Comparison of ENCODE assay signal across 26 cellular contexts in genomic region chr11:90254065-90254464, GRCh38. TPM values are rescaled to one million over a fixed set of nuclear protein-coding genes. Genes with fewer than 3 reads are reported as not detected.
DNase-seq lines count a peak whose midpoint lies in the region; ATAC-seq, FAIRE-seq and TF ChIP-seq lines count a peak whose summit lies in the region.
"Had no signal": no experiment of that assay in that cellular context is flagged by ENCODE, and none has a peak within 500 bp of the region (broad histone marks: within the 10 kb centered on the region; RNA-seq: fewer than 3 reads in every experiment).

No MANE protein-coding gene starts in this region.

- POLR2A ChIA-PET in HepG2 (lab: Yijun Ruan, JAX), result no interaction called here
- POLR2A ChIA-PET in K562 (lab: Yijun Ruan, JAX), result no interaction called here

- H3K4me1 ChIP-seq in HepG2 (ENCODE audit: insufficient read depth, low read length) (no peaks in the 10 kb centered on the region), right lobe of liver (no peaks in the 10 kb centered on the region), K562 (replicated peaks in 1 of 2; ENCODE audit: control insufficient read depth in 2 of 2, insufficient read depth in 2 of 2, low read length in 2 of 2) (no peaks in the 10 kb centered on the region)
- H3K4me1 ChIP-seq: BE2C had no signal

- TF ChIP-seq CTCF in HepG2 (CRISPR knock-in tag; IDR thresholded peaks at IDR 0.05), result no peak
- no peak for TF ChIP-seq CTCF in right lobe of liver (IDR thresholded peaks at IDR 0.05)
- TF ChIP-seq CTCF in K562 (IDR thresholded peaks at IDR 0.05 in 2 of 3, conservative IDR thresholded peaks at IDR 0.05 in 1 of 3; ENCODE audit: insufficient read depth in 2 of 3, low read depth in 1 of 3, low read length in 3 of 3), result no peak

- no peak overlapping the region for H3K9ac ChIP-seq in HepG2 (ENCODE audit: insufficient read depth, low read depth, low read length)
- H3K9ac ChIP-seq in K562 (ENCODE audit: insufficient read depth in 1 of 2, low read depth in 2 of 2, low read length in 2 of 2), result no peak overlapping the region
- H3K9ac ChIP-seq: BLaER1 had no signal

- peak overlapping the region; percentile 79 for H3K27ac Mint-ChIP-seq in T-helper 17 cell
- H3K27ac Mint-ChIP-seq: CD14-positive monocyte; CD4-positive, alpha-beta memory T cell; CD4-positive, CD25-positive, alpha-beta regulatory T cell; CD8-positive, alpha-beta memory T cell had no signal

- H3K4me1 Mint-ChIP-seq in T-helper 17 cell, result peaks cover 35% of the 10 kb centered on the region

- no peak for TF ChIP-seq EP300 in HepG2 (IDR thresholded peaks at IDR 0.05; ENCODE audit: low read depth in 2 of 2, low read length in 2 of 2)
- no peak for TF ChIP-seq EP300 in HepG2 (CRISPR knock-in tag; IDR thresholded peaks at IDR 0.05; ENCODE audit: borderline replicate concordance)
- no peak for TF ChIP-seq EP300 in K562 (IDR thresholded peaks at IDR 0.05; ENCODE audit: low read length)

- H3K36me3 ChIP-seq in HepG2 (replicated peaks in 1 of 2; ENCODE audit: control insufficient read depth in 1 of 2, insufficient read depth in 2 of 2, low read length in 2 of 2), result no peaks in the 10 kb centered on the region
- no peaks in the 10 kb centered on the region for H3K36me3 ChIP-seq in right lobe of liver
- H3K36me3 ChIP-seq in K562 (ENCODE audit: control insufficient read depth, insufficient read depth, low read length), result no peaks in the 10 kb centered on the region
- H3K36me3 ChIP-seq: BE2C, BLaER1 had no signal

- H3K79me2 ChIP-seq in HepG2 (ENCODE audit: insufficient read depth, low read length) (no peaks in the 10 kb centered on the region), K562 (ENCODE audit: control insufficient read depth, insufficient read depth, low read length) (no peaks in the 10 kb centered on the region)

- H4K20me1 ChIP-seq in HepG2 (ENCODE audit: insufficient read depth, low read length) (no peaks in the 10 kb centered on the region), K562 (replicated peaks; ENCODE audit: control insufficient read depth, insufficient read depth, low read length) (no peaks in the 10 kb centered on the region)
- H4K20me1 ChIP-seq: BLaER1 had no signal

- no peaks in the 10 kb centered on the region for H3K9me3 ChIP-seq in HepG2 (ENCODE audit: low read length)
- no peaks in the 10 kb centered on the region for H3K9me3 ChIP-seq in right lobe of liver
- H3K9me3 ChIP-seq in T-helper 17 cell (ENCODE audit: control insufficient read depth, low read length, poor library complexity, severe bottlenecking), result no peaks in the 10 kb centered on the region
- H3K9me3 ChIP-seq in K562 (replicated peaks; ENCODE audit: control insufficient read depth, insufficient read depth, low read depth, low read length), result no peaks in the 10 kb centered on the region
- H3K9me3 ChIP-seq: BE2C, BLaER1 had no signal

- H3K27ac ChIP-seq in HepG2 (ENCODE audit: extremely low read length, insufficient read depth, low read length), result no peak overlapping the region
- H3K27ac ChIP-seq in right lobe of liver, result no peak overlapping the region
- H3K27ac ChIP-seq in K562 (ENCODE audit: extremely low read depth, low read depth, low read length), result no peak overlapping the region
- H3K27ac ChIP-seq: 22Rv1, BLaER1 had no signal

- BruUV-seq in HepG2 (replicated peaks; lab: Mats Ljungman, UMichigan), result no TSS peak
- no TSS peak for BruUV-seq in K562 (replicated peaks; lab: Mats Ljungman, UMichigan)

- in situ Hi-C loops in HepG2 (cut with HindIII; ENCODE audit: extremely low pct_ligation_motif_present, low pct_unique_long_range_greater_than_20kb), result no loop called here
- in situ Hi-C loops in K562 (cut with MboI), result no loop called here

- FAIRE-seq in HepG2 (lab: Jason Lieb, UNC) (no peak), K562 (lab: Jason Lieb, UNC) (no peak)
- FAIRE-seq: GM12878, GM12892, GM18507 had no signal

- H3K4me2 ChIP-seq in HepG2 (ENCODE audit: low read depth, low read length) (no peak overlapping the region), K562 (ENCODE audit: insufficient read depth, low read length) (no peak overlapping the region)
- H3K4me2 ChIP-seq: BLaER1 had no signal

- no peak for DNase-seq in HepG2 (ENCODE audit: low spot score)
- no peak for DNase-seq in right lobe of liver
- no peak for DNase-seq in T-helper 17 cell
- no peak for DNase-seq in K562 (ENCODE audit: extremely low read depth in 1 of 4, low spot score in 3 of 4)
- DNase-seq in NCI-H187 treated with DMSO at 0.1 percent for 48 hours (lab: John Stamatoyannopoulos, UW), result no peak
- DNase-seq in GOT3 (lab: John Stamatoyannopoulos, UW), result no peak
- DNase-seq: ACHN; BE2C; C1 segment of cervical spinal cord; CD4-positive, alpha-beta memory T cell; CD4-positive, CD25-positive, alpha-beta regulatory T cell; CD8-positive, alpha-beta memory T cell; COR-L47; DMS 273 treated with DMSO at 0.1 percent for 48 hours; DMS153; DMS53; DMS79; DND-41; EL; GDM1 had no signal

- no peak for TF ChIP-seq POLR2A in HepG2 (IDR thresholded peaks at IDR 0.05; ENCODE audit: insufficient read depth in 1 of 2, low read depth in 2 of 2, low read length in 2 of 2)
- no peak for TF ChIP-seq POLR2A in right lobe of liver (IDR thresholded peaks at IDR 0.05)
- TF ChIP-seq POLR2A in K562 (conservative IDR thresholded peaks at IDR 0.05), result no peak

- H3K27me3 ChIP-seq in HepG2 (ENCODE audit: control insufficient read depth in 1 of 2, insufficient read depth in 2 of 2, low read length in 2 of 2), result no peaks in the 10 kb centered on the region; a peak in 1 of 5 replicates
- peaks cover 0 to 5% of the 10 kb centered on the region in 2 donors for H3K27me3 ChIP-seq in right lobe of liver
- H3K27me3 ChIP-seq in K562 (ENCODE audit: control insufficient read depth in 2 of 2, insufficient read depth in 2 of 2, low read length in 2 of 2), result peaks cover 0 to 13% of the 10 kb centered on the region in 2 experiments; a peak in 2 of 5 replicates
- H3K27me3 ChIP-seq: BE2C, BLaER1 had no signal

- CTCF ChIA-PET in HepG2 (lab: Yijun Ruan, JAX; ENCODE audit: low intra/inter-chr PET ratio, low total read pairs) (no interaction called here), K562 (lab: Yijun Ruan, JAX; ENCODE audit: low intra/inter-chr PET ratio) (no interaction called here)

- H3K9me1 ChIP-seq in K562 (ENCODE audit: control insufficient read depth, insufficient read depth, low read length), result no peaks in the 10 kb centered on the region

- peaks cover 7% of the 10 kb centered on the region for H3K36me3 Mint-ChIP-seq in T-helper 17 cell (ENCODE audit: low read depth)
- H3K36me3 Mint-ChIP-seq: CD14-positive monocyte; CD4-positive, alpha-beta memory T cell; CD4-positive, CD25-positive, alpha-beta regulatory T cell; CD8-positive, alpha-beta memory T cell had no signal

- intact Hi-C loops in HepG2 (cut with micrococcal nuclease; ENCODE audit: unreplicated experiment) (no loop called here), right lobe of liver (cut with DNase I) (no loop called here), K562 (cut with micrococcal nuclease) (no loop called here)

- H2AFZ ChIP-seq in HepG2 (ENCODE audit: low read length), result no peak overlapping the region
- H2AFZ ChIP-seq in K562 (ENCODE audit: low read depth, low read length), result no peak overlapping the region

- TF ChIP-seq RAD21 in HepG2 (CRISPR knock-in tag; IDR thresholded peaks at IDR 0.05) (no peak), K562 (CRISPR knock-in tag; conservative IDR thresholded peaks at IDR 0.05 in 1 of 2, IDR thresholded peaks at IDR 0.05 in 1 of 2) (no peak)

- H3K27me3 Mint-ChIP-seq in T-helper 17 cell, result peaks cover 12% of the 10 kb centered on the region

- no peak overlapping the region for H3K4me3 Mint-ChIP-seq in T-helper 17 cell
- H3K4me3 Mint-ChIP-seq: CD14-positive monocyte; CD4-positive, CD25-positive, alpha-beta regulatory T cell; CD8-positive, alpha-beta memory T cell had no signal

- ATAC-seq in HepG2 (no peak), right lobe of liver (no peak), T-helper 17 cell (no peak), K562 (no peak)
- ATAC-seq: GM12878 had no signal

- WGBS in HepG2 (ENCODE audit: low lambda C conversion rate), result 31% methylated on average over 2 of the region's 2 CpGs
- WGBS in right lobe of liver (ENCODE audit: insufficient coverage, low coverage, low lambda C conversion rate, missing lambda C conversion rate), result 51% methylated on average over 2 of the region's 2 CpGs
- 0% methylated on average over 2 of the region's 2 CpGs for WGBS in K562 (ENCODE audit: insufficient coverage, low coverage, missing lambda C conversion rate)

- H3K4me3 ChIP-seq in HepG2 (replicated peaks in 1 of 3; ENCODE audit: insufficient read depth in 1 of 3, low read depth in 2 of 3, low read length in 3 of 3) (no peak overlapping the region), right lobe of liver (no peak overlapping the region), K562 (no peak overlapping the region)
- H3K4me3 ChIP-seq: BLaER1, GM12878 had no signal

RNA-seq across cellular contexts. Expression of gene CHORDC1, which starts 31.2 kb away (rescaled TPM):
- total RNA-seq in HepG2 (2016; rRNA removed; fragmentation: Illumina TruSeq; extraction: Trizol), result 73.5 and 120 TPM in 2 replicates
- total RNA-seq in HepG2 (2016; cell fraction: cytosol; rRNA removed; fragmentation: Illumina TruSeq; extraction: Trizol; ENCODE audit: low read depth), result 8.6 and 12.4 TPM in 2 replicates
- 77.7 and 131 TPM in 2 replicates for total RNA-seq in HepG2 (2016; cell fraction: insoluble cytoplasmic fraction; rRNA removed; fragmentation: Illumina TruSeq; extraction: Trizol)
- total RNA-seq in HepG2 (2016; cell fraction: membrane; rRNA removed; fragmentation: Illumina TruSeq; extraction: Trizol), result 21.5 and 21.9 TPM in 2 replicates
- total RNA-seq in HepG2 (2016; cell fraction: nucleus; rRNA removed; fragmentation: Illumina TruSeq; extraction: Trizol), result 61.7 and 64.3 TPM in 2 replicates
- polyA plus RNA-seq in HepG2 (2011; rRNA removed), result 16.8 and 19.1 TPM in 2 replicates
- polyA plus RNA-seq in HepG2 (2011; cell fraction: cytosol; rRNA removed), result 14.7 and 23.5 TPM in 2 replicates
- polyA plus RNA-seq in HepG2 (2011; cell fraction: nucleus; rRNA removed), result 14.9 and 17.8 TPM in 2 replicates
- polyA plus RNA-seq in HepG2 (2012), result 21.4 and 44.2 TPM in 2 replicates
- 5.1 and 6.2 TPM in 2 replicates for polyA plus RNA-seq in HepG2 (2016; cell fraction: cytosol; fragmentation: Illumina TruSeq; extraction: Trizol; ENCODE audit: low read depth)
- 159 and 173 TPM in 2 replicates for polyA plus RNA-seq in HepG2 (2016; cell fraction: insoluble cytoplasmic fraction; fragmentation: Illumina TruSeq; extraction: Trizol; ENCODE audit: low read depth)
- polyA plus RNA-seq in HepG2 (2016; cell fraction: membrane; fragmentation: Illumina TruSeq; extraction: Trizol; ENCODE audit: low read depth), result 13.2 and 13.9 TPM in 2 replicates
- 94.3 and 97.6 TPM in 2 replicates for polyA plus RNA-seq in HepG2 (2016; cell fraction: nucleus; fragmentation: Illumina TruSeq; extraction: Trizol; ENCODE audit: insufficient read depth, low read depth)
- polyA minus RNA-seq in HepG2 (2011; rRNA and poly(A)+ RNA removed; ENCODE audit: low replicate concordance), result 46.2 and 154 TPM in 2 replicates
- 10.7 and 16.1 TPM in 2 replicates for polyA minus RNA-seq in HepG2 (2011; cell fraction: cytosol; rRNA and poly(A)+ RNA removed)
- 93.9 and 120 TPM in 2 replicates for polyA minus RNA-seq in HepG2 (2011; cell fraction: nucleus; rRNA and poly(A)+ RNA removed)
- 10 to 100 TPM; 14.4 to 32.3 (median 17.8) TPM for total RNA-seq in right lobe of liver
- total RNA-seq in T-helper 17 cell, result 10 to 100 TPM; 92.4 to 96.0 TPM
- 41.8 and 98.6 TPM in 2 replicates for total RNA-seq in K562 (2011; cell fraction: chromatin; rRNA removed; ENCODE audit: low replicate concordance)
- 39.0 and 41.5 TPM in 2 replicates for total RNA-seq in K562 (2011; cell fraction: nucleolus; rRNA removed)
- 57.0 and 107 TPM in 2 replicates for total RNA-seq in K562 (2011; cell fraction: nucleoplasm; rRNA removed)
- total RNA-seq in K562 (2014; rRNA removed), result 73.9 and 74.3 TPM in 2 replicates
- 112 and 130 TPM in 2 replicates for total RNA-seq in K562 (2014; rRNA removed; fragmentation: Illumina TruSeq; extraction: Trizol)
- 128 and 140 TPM in 2 replicates for total RNA-seq in K562 (2015; rRNA removed; fragmentation: Illumina TruSeq; extraction: Trizol)
- 88.9 and 103 TPM in 2 replicates for total RNA-seq in K562 (2021)
- 46.3 and 72.2 TPM in 2 replicates for polyA plus RNA-seq in K562 (2011; rRNA removed)
- polyA plus RNA-seq in K562 (2011; cell fraction: cytosol; rRNA removed), result 23.7 and 43.6 TPM in 2 replicates
- 38.6 and 47.6 TPM in 2 replicates for polyA plus RNA-seq in K562 (2011; cell fraction: nucleus; rRNA removed)
- polyA plus RNA-seq in K562 (2012), result 45.0 and 118 TPM in 2 replicates
- 98.9 and 130 TPM in 2 replicates for polyA plus RNA-seq in K562 (2014; fragmentation: Illumina TruSeq; extraction: Trizol)
- 100 to 1,000 TPM; 112 to 148 TPM for polyA plus RNA-seq in K562 (2014; fragmentation: Nextera tagmentation; extraction: Ambion mirVana)
- 68.7 and 79.0 TPM in 2 replicates for polyA plus RNA-seq in K562 (2014; rRNA removed)
- polyA minus RNA-seq in K562 (2011; rRNA and poly(A)+ RNA removed), result 88.3 and 118 TPM in 2 replicates
- polyA minus RNA-seq in K562 (2011; cell fraction: cytosol; rRNA and poly(A)+ RNA removed), result 44.4 and 52.3 TPM in 2 replicates
- 84.6 and 127 TPM in 2 replicates for polyA minus RNA-seq in K562 (2011; cell fraction: nucleus; rRNA and poly(A)+ RNA removed)

Comparison
In these comparisons a context has a peak if more than half of its experiments do, and no peak if none do; other contexts are left out.
1. Of the 241 proteins assayed by ChIP-seq in both HepG2 and K562: peak only in HepG2: none; only in K562: MAFG and NFE2L1; in both: MAFF and MAFK; in neither: 237.